In the genomic region with DNA sequence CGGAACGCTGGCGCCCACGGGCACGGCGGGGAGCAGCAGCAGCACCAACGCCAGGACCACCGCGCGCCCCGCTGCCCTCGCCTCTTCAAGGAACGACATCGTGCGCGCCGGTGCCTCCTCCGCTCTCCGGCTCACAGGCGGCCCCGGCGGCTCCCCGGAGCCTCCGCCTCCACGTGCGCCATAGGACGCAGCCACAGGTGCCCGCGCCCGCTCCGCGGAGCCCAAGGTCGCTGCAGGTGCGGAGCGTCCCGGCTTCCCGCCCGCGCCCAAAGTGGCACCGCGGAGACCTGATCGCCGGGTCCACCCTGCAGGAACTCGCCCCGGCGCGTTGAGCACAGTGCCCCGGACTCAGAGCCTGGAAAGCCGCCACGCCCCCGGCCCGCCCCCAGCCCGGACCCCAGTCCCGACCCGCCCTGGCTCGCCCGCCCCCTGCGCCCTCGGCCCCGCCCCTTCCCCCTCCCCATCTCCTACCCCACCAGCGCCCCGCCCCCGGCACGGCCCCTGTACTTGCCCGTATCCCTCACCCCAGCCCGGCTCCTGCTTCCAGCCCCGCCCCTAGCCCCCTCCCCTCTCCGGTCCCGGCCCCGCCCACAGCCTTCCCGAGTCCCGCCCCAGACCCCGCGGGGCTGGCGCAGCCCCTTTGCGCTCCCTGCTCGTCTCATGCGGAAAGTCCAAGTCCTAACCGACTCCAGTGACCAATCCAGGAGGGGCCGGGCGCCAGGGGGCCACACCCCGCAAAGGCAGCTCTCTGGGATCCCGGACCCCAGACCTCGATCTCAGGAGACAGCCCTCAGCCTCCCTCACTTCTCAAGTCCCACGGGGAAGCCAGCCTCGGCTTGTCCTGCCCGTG, we compare ENCODE assay signal across 7 cellular contexts. TPM values are rescaled to one million over a fixed set of nuclear protein-coding genes. Genes with fewer than 3 reads are reported as not detected.
DNase-seq lines count a peak whose midpoint lies in the region; ATAC-seq and TF ChIP-seq lines count a peak whose summit lies in the region.

A gene with protein sequence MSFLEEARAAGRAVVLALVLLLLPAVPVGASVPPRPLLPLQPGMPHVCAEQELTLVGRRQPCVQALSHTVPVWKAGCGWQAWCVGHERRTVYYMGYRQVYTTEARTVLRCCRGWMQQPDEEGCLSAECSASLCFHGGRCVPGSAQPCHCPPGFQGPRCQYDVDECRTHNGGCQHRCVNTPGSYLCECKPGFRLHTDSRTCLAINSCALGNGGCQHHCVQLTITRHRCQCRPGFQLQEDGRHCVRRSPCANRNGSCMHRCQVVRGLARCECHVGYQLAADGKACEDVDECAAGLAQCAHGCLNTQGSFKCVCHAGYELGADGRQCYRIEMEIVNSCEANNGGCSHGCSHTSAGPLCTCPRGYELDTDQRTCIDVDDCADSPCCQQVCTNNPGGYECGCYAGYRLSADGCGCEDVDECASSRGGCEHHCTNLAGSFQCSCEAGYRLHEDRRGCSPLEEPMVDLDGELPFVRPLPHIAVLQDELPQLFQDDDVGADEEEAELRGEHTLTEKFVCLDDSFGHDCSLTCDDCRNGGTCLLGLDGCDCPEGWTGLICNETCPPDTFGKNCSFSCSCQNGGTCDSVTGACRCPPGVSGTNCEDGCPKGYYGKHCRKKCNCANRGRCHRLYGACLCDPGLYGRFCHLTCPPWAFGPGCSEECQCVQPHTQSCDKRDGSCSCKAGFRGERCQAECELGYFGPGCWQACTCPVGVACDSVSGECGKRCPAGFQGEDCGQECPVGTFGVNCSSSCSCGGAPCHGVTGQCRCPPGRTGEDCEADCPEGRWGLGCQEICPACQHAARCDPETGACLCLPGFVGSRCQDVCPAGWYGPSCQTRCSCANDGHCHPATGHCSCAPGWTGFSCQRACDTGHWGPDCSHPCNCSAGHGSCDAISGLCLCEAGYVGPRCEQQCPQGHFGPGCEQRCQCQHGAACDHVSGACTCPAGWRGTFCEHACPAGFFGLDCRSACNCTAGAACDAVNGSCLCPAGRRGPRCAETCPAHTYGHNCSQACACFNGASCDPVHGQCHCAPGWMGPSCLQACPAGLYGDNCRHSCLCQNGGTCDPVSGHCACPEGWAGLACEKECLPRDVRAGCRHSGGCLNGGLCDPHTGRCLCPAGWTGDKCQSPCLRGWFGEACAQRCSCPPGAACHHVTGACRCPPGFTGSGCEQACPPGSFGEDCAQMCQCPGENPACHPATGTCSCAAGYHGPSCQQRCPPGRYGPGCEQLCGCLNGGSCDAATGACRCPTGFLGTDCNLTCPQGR (N-terminal part only) (minus strand): TSS at position 339 of the 850 bp plus-strand sequence. CDS start 240 bp downstream, at position 99.

- peak within 1 kb of the TSS; percentile 50 for H3K27ac ChIP-seq in HL-60 (replicated peaks)
- no peak within 1 kb of the TSS for H3K27ac ChIP-seq in SK-N-SH (ENCODE audit: low read depth in 2 of 2, low read length in 1 of 2)
- no peak within 1 kb of the TSS for H3K27ac ChIP-seq in adipose tissue (ENCODE audit: low read depth, low read length)

- peak within 1 kb of the TSS; percentile 11; the same call in 1 of the 2 replicates for H2AFZ ChIP-seq in SK-N-SH (ENCODE audit: low read depth)

- H3K9ac ChIP-seq in SK-N-SH, result no peak within 1 kb of the TSS

- 5% methylated on average over 14 of the region's 87 CpGs for WGBS in SK-N-SH (ENCODE audit: low lambda C conversion rate)
- 1 to 2% (median 2%) methylated on average over 53 to 84 of the region's 87 CpGs for WGBS in adipose tissue, 3 donors

- TF ChIP-seq CTCF in HL-60 (IDR thresholded peaks at IDR 0.05; ENCODE audit: insufficient read depth, low read length), result no peak
- TF ChIP-seq CTCF in SK-N-SH (IDR thresholded peaks at IDR 0.05), result no peak

- H3K79me2 ChIP-seq in SK-N-SH (ENCODE audit: insufficient read depth), result no peaks in the 10 kb centered on the region

- no peaks in the 10 kb centered on the region for H3K36me3 ChIP-seq in SK-N-SH (replicated peaks in 1 of 2; ENCODE audit: control insufficient read depth in 1 of 2, insufficient read depth in 2 of 2, low read length in 1 of 2)

- POLR2A ChIA-PET in SK-N-SH (lab: Yijun Ruan, JAX), result no interaction called here

- no peaks in the 10 kb centered on the region for H3K9me2 ChIP-seq in SK-N-SH

- H3K9me3 ChIP-seq in SK-N-SH (no peaks in the 10 kb centered on the region), iPS-18c (ENCODE audit: control insufficient read depth, insufficient read depth, low read length) (no peaks in the 10 kb centered on the region)

- H3K4me3 ChIP-seq in HL-60 (replicated peaks; ENCODE audit: insufficient read depth, low read length) (peak within 1 kb of the TSS; percentile 12; the same call in 1 of the 2 replicates), SK-N-SH (ENCODE audit: low read depth in 2 of 2, low read length in 1 of 2) (peak within 1 kb of the TSS; percentile 26 to 54; a peak in 2 of 4 replicates), iPS-18c (ENCODE audit: insufficient read depth, low read depth, low read length) (peak within 1 kb of the TSS; percentile 71)

- H3K4me2 ChIP-seq in SK-N-SH, result peak within 1 kb of the TSS; percentile 74; the same call in 1 of the 2 replicates

- DNase-seq in HL-60 (ENCODE audit: low read depth in 1 of 2, low spot score in 1 of 2), result peak in 1 of 2 experiments; percentile 65
- DNase-seq in SK-N-SH, result peak; percentile 99
- peak; percentile 17 to 50 for DNase-seq in stimulated activated CD4-positive, alpha-beta T cell treated with anti-CD3 and anti-CD28 coated beads, Interleukin-1b, Interleukin-23, amount 100 ng/mL, for 1 hour (ENCODE audit: low read depth in 2 of 2)
- no peak for DNase-seq in RKO (ENCODE audit: low spot score)

- CTCF ChIA-PET in SK-N-SH (lab: Yijun Ruan, JAX), result interaction anchor here (0.7 to 4.0 kb wide), 5 partner anchors 12 to 140 kb away, joined by 3 to 18 read pairs (median 3); no protein-coding TSS in a partner anchor

- ATAC-seq in GM21723 (IDR thresholded peaks at IDR 0.05; ENCODE audit: unreplicated experiment), result no peak

- H4K20me1 ChIP-seq in SK-N-SH (ENCODE audit: insufficient read depth), result no peaks in the 10 kb centered on the region

- H3K27me3 ChIP-seq in HL-60 (ENCODE audit: insufficient read depth, poor library complexity, severe bottlenecking) (peaks cover 8% of the 10 kb centered on the region), SK-N-SH (ENCODE audit: insufficient read depth) (no peaks in the 10 kb centered on the region)

- H3K4me1 ChIP-seq in SK-N-SH (ENCODE audit: control insufficient read depth in 1 of 2, insufficient read depth in 2 of 2, low read depth in 1 of 2, low read length in 1 of 2), result peaks cover 0 to 38% of the 10 kb centered on the region in 2 experiments; a peak in 2 of 4 replicates

- no peak for TF ChIP-seq RAD21 in SK-N-SH (IDR thresholded peaks at IDR 0.05; ENCODE audit: low read length)

- no peaks in the 10 kb centered on the region for H3F3A ChIP-seq in SK-N-SH (replicated peaks; ENCODE audit: insufficient read depth)

- TF ChIP-seq EP300 in SK-N-SH (IDR thresholded peaks at IDR 0.05; ENCODE audit: borderline replicate concordance in 1 of 2, low read depth in 1 of 2, low read length in 1 of 2), result no peak

TF ChIP-seq in SK-N-SH, 30 proteins besides CTCF, POLR2A, EP300 and RAD21:
- TF ChIP-seq MXI1 (IDR thresholded peaks at IDR 0.05; ENCODE audit: low read depth, low read length) (peak; percentile 57; the same call in 1 of the 2 replicates), RCOR1 (IDR thresholded peaks at IDR 0.05; ENCODE audit: low read length) (no peak)

RNA-seq across cellular contexts. Expression of the gene that starts here (rescaled TPM):
- polyA plus RNA-seq in SK-N-SH (2012; rRNA removed), result 5.8 and 7.6 TPM in 2 replicates
- polyA plus RNA-seq in SK-N-SH (2012; cell fraction: cytosol; rRNA removed), result 1.3 and 2.9 TPM in 2 replicates
- 28.9 and 39.7 TPM in 2 replicates for polyA plus RNA-seq in SK-N-SH (2012; cell fraction: nucleus; rRNA removed)
- 10 to 100 TPM in 2 of 3 donors, 1 to 10 TPM in 1; 6.6 to 16.3 (median 11.7) TPM for polyA plus RNA-seq in adipose tissue

Comparison
In these comparisons a context has a peak if more than half of its experiments do, and no peak if none do; other contexts are left out.
1. H3K4me3 ChIP-seq: peak in every context shown above with its lines; median percentile 71 in iPS-18c; 40 in SK-N-SH; 12 in HL-60.